17 cellular contexts compared by ENCODE assay signal in genomic region chr11:66007201-66007634, GRCh38. TPM values are rescaled to one million over a fixed set of nuclear protein-coding genes. Genes with fewer than 3 reads are reported as not detected.
A peak's percentile ranks its signal among the peaks of the same experiment; 100 is the strongest.
DNase-seq lines count a peak whose midpoint lies in the region; ATAC-seq and TF ChIP-seq lines count a peak whose summit lies in the region.
"Had no signal": no experiment of that assay in that cellular context is flagged by ENCODE, and none has a peak within 500 bp of the region (broad histone marks: within the 10 kb centered on the region; RNA-seq: fewer than 3 reads in every experiment).

No MANE protein-coding gene starts in this region.

- intact Hi-C loops in HCT116 (cut with micrococcal nuclease): no loop called here

- peaks cover 24% of the 10 kb centered on the region for H3K79me2 ChIP-seq in HCT116 (ENCODE audit: insufficient read depth, low read length)

- H3K9me3 ChIP-seq in HCT116 (ENCODE audit: control insufficient read depth in 1 of 2, insufficient read depth in 1 of 2, low read depth in 1 of 2, low read length in 2 of 2) (no peaks in the 10 kb centered on the region), endodermal cell (ENCODE audit: control insufficient read depth, low read length) (no peaks in the 10 kb centered on the region)
- H3K9me3 ChIP-seq: left ventricle myocardium inferior had no signal

- CTCF ChIA-PET in HCT116 (lab: Charles Lee): interaction anchor here (1.3 kb wide), 1 partner anchor 15 kb away, joined by 5 read pairs; no protein-coding TSS in a partner anchor

- H3K4me3 Mint-ChIP-seq in endodermal cell: peak overlapping the region; percentile 12
- no peak overlapping the region for H3K4me3 Mint-ChIP-seq in stimulated activated effector memory CD8-positive, alpha-beta T cell treated with anti-CD3 and anti-CD28 coated beads, Interleukin-12 subunit alpha, Interleukin-12 subunit beta, amount 100 ng/mL, for 72 hours

- no peak overlapping the region for H2AFZ ChIP-seq in HCT116 (ENCODE audit: low read depth, low read length, poor library complexity, severe bottlenecking)

- H3K27ac ChIP-seq in HCT116 (ENCODE audit: low read depth, low read length) (peak overlapping the region; percentile 38), endodermal cell (ENCODE audit: low read depth, low read length) (no peak overlapping the region)
- H3K27ac ChIP-seq: brain microvascular endothelial cell, left ventricle myocardium inferior had no signal

- H3K9ac ChIP-seq in HCT116 (ENCODE audit: low read length) (peak overlapping the region; percentile 44), endodermal cell (ENCODE audit: extremely low read depth, low read length, poor library complexity, severe bottlenecking) (peak overlapping the region; percentile 44)

- H3K27me3 ChIP-seq in HCT116 (ENCODE audit: insufficient read depth, low read length) (no peaks in the 10 kb centered on the region), endodermal cell (ENCODE audit: control insufficient read depth, insufficient read depth, low read length, poor library complexity, severe bottlenecking) (no peaks in the 10 kb centered on the region)
- H3K27me3 ChIP-seq: brain microvascular endothelial cell had no signal

- H3K4me1 ChIP-seq in HCT116 (ENCODE audit: control insufficient read depth in 1 of 2, insufficient read depth in 2 of 2, low read length in 2 of 2): peaks cover 44 to 83% of the 10 kb centered on the region in 2 experiments
- peaks cover 27% of the 10 kb centered on the region for H3K4me1 ChIP-seq in endodermal cell (ENCODE audit: control insufficient read depth, insufficient read depth, low read length)

- H3K36me3 ChIP-seq in HCT116 (ENCODE audit: control insufficient read depth in 1 of 2, insufficient read depth in 2 of 2, low read length in 2 of 2) (peaks cover 11 to 24% of the 10 kb centered on the region in 2 experiments), endodermal cell (ENCODE audit: control insufficient read depth, insufficient read depth, low read length) (peaks cover 22% of the 10 kb centered on the region)

- no peak for ATAC-seq in HCT116
- ATAC-seq in stimulated activated effector memory CD8-positive, alpha-beta T cell treated with anti-CD3 and anti-CD28 coated beads, Interleukin-12 subunit alpha, Interleukin-12 subunit beta, amount 100 ng/mL, for 72 hours: no peak
- ATAC-seq: activated naive CD4-positive, alpha-beta T cell treated with anti-CD3 and anti-CD28 coated beads, Interleukin-2, amount 50 U/mL, for 72 hours had no signal

- peak overlapping the region; percentile 36 for H3K4me2 ChIP-seq in HCT116 (ENCODE audit: low read length)

- no peak for TF ChIP-seq RAD21 in HCT116 (IDR thresholded peaks at IDR 0.05; ENCODE audit: low read depth)

- no peak overlapping the region for H3K4me3 ChIP-seq in HCT116 (replicated peaks in 1 of 2; ENCODE audit: low read depth in 1 of 2, low read length in 2 of 2)
- H3K4me3 ChIP-seq in endodermal cell (ENCODE audit: low read length): peak overlapping the region; percentile 12
- H3K4me3 ChIP-seq: left ventricle myocardium inferior, skin epidermis had no signal

- H3K9me3 Mint-ChIP-seq in endodermal cell: no peaks in the 10 kb centered on the region
- no peaks in the 10 kb centered on the region for H3K9me3 Mint-ChIP-seq in stimulated activated effector memory CD8-positive, alpha-beta T cell treated with anti-CD3 and anti-CD28 coated beads, Interleukin-12 subunit alpha, Interleukin-12 subunit beta, amount 100 ng/mL, for 72 hours
- H3K9me3 Mint-ChIP-seq: activated naive CD4-positive, alpha-beta T cell treated with anti-CD3 and anti-CD28 coated beads, Interleukin-2, amount 50 U/mL, for 72 hours had no signal

- H3K27ac Mint-ChIP-seq in endodermal cell: peak overlapping the region; percentile 95
- peak overlapping the region; percentile 32 for H3K27ac Mint-ChIP-seq in stimulated activated effector memory CD8-positive, alpha-beta T cell treated with anti-CD3 and anti-CD28 coated beads, Interleukin-12 subunit alpha, Interleukin-12 subunit beta, amount 100 ng/mL, for 72 hours
- H3K27ac Mint-ChIP-seq: activated naive CD4-positive, alpha-beta T cell treated with anti-CD3 and anti-CD28 coated beads, Interleukin-2, amount 50 U/mL, for 72 hours had no signal

- H3K36me3 Mint-ChIP-seq in endodermal cell (ENCODE audit: low read depth): peaks cover 19% of the 10 kb centered on the region
- peaks cover 42% of the 10 kb centered on the region for H3K36me3 Mint-ChIP-seq in stimulated activated effector memory CD8-positive, alpha-beta T cell treated with anti-CD3 and anti-CD28 coated beads, Interleukin-12 subunit alpha, Interleukin-12 subunit beta, amount 100 ng/mL, for 72 hours

- H3K27me3 Mint-ChIP-seq in endodermal cell (ENCODE audit: insufficient read depth): peaks cover 8% of the 10 kb centered on the region

- no peak for TF ChIP-seq CTCF in HCT116 (IDR thresholded peaks at IDR 0.05 in 2 of 3, conservative IDR thresholded peaks at IDR 0.05 in 1 of 3; ENCODE audit: borderline replicate concordance in 1 of 3, insufficient read depth in 1 of 3, low read depth in 2 of 3, low read length in 2 of 3)
- no peak for TF ChIP-seq CTCF in endodermal cell (conservative IDR thresholded peaks at IDR 0.05)

- peaks cover 48% of the 10 kb centered on the region for H3K4me1 Mint-ChIP-seq in endodermal cell
- peaks cover 8% of the 10 kb centered on the region for H3K4me1 Mint-ChIP-seq in stimulated activated effector memory CD8-positive, alpha-beta T cell treated with anti-CD3 and anti-CD28 coated beads, Interleukin-12 subunit alpha, Interleukin-12 subunit beta, amount 100 ng/mL, for 72 hours

- POLR2A ChIA-PET in HCT116 (lab: Charles Lee): no interaction called here

- no peaks in the 10 kb centered on the region for H4K20me1 ChIP-seq in HCT116 (ENCODE audit: insufficient read depth)

- 37 to 55% methylated on average over 4 to 5 of the region's 5 CpGs for WGBS in endodermal cell (ENCODE audit: insufficient coverage in 1 of 2, insufficient read length in 1 of 2), 2 experiments

- DNase-seq in HCT116 (ENCODE audit: low read depth, low spot score) (no peak), NCI-H226 (peak; percentile 74), endodermal cell (peak; percentile 83), medulla oblongata (ENCODE audit: extremely low spot score) (no peak), OCI-M2 (lab: John Stamatoyannopoulos, UW; ENCODE audit: unreplicated experiment) (no peak)
- DNase-seq in stimulated activated effector memory CD8-positive, alpha-beta T cell treated with anti-CD3 and anti-CD28 coated beads, Interleukin-12 subunit alpha, Interleukin-12 subunit beta, amount 100 ng/mL, for 72 hours (ENCODE audit: low spot score in 2 of 2): no peak
- no peak for DNase-seq in activated CD4-positive, alpha-beta T cell treated with anti-CD3 and anti-CD28 coated beads, Interleukin-2, amount 50 U/mL, for 4 hours
- DNase-seq: brain microvascular endothelial cell, C1 segment of cervical spinal cord, dermis blood vessel endothelial cell, DMS79, left ventricle myocardium inferior, NCI-H1694, NCI-H446 had no signal

- no peak for TF ChIP-seq POLR2A in HCT116 (IDR thresholded peaks at IDR 0.05; ENCODE audit: borderline replicate concordance, extremely low read depth, insufficient read depth, insufficient read length)

- no TSS peak for BruUV-seq in HCT116 (replicated peaks; lab: Mats Ljungman, UMichigan)

- H3K9me2 ChIP-seq in HCT116 (ENCODE audit: insufficient read depth): no peaks in the 10 kb centered on the region

- RAD21 ChIA-PET in HCT116 (lab: Charles Lee; ENCODE audit: low non-redundant PET in 1 of 2, low total read pairs in 2 of 2, uncharacterized antibody in 2 of 2, unreplicated experiment in 2 of 2): no interaction called here

TF ChIP-seq in HCT116, 20 proteins besides CTCF, POLR2A, EP300 and RAD21:
- no peak for TF ChIP-seq SRF (IDR thresholded peaks at IDR 0.05; ENCODE audit: low read depth)
- no peak for TF ChIP-seq ATF3 (IDR thresholded peaks at IDR 0.05)
- no peak for TF ChIP-seq CBX3 (IDR thresholded peaks at IDR 0.05; ENCODE audit: low read depth)
- no peak for TF ChIP-seq EGR1 (IDR thresholded peaks at IDR 0.05; ENCODE audit: low read depth)
- no peak for TF ChIP-seq JUND (IDR thresholded peaks at IDR 0.05)

RNA-seq across cellular contexts. Expression of gene CST6, which starts 4.6 kb away (rescaled TPM):
- total RNA-seq in HCT116 (2021; ENCODE audit: unreplicated experiment) (68.1 TPM), endodermal cell (1 to 10 TPM; 2.1 to 4.2 TPM)
- 218 and 244 TPM in 2 replicates for polyA plus RNA-seq in HCT116 (2012)
- not detected for polyA plus RNA-seq in endodermal cell (2013, experiment 1 of 2)
- 0.41 TPM for polyA plus RNA-seq in endodermal cell (2013, experiment 2 of 2)
- total RNA-seq: H4, left ventricle myocardium inferior had no signal

RNA-seq across cellular contexts. Expression of gene BANF1, which starts 4.9 kb away (rescaled TPM):
- 356 TPM for total RNA-seq in HCT116 (2021; ENCODE audit: unreplicated experiment)
- 221 and 297 TPM in 2 replicates for polyA plus RNA-seq in HCT116 (2012)
- 100 to 1,000 TPM; 348 to 409 TPM for total RNA-seq in endodermal cell
- 204 TPM for polyA plus RNA-seq in endodermal cell (2013, experiment 1 of 2)
- 191 TPM for polyA plus RNA-seq in endodermal cell (2013, experiment 2 of 2)

RNA-seq across cellular contexts. Expression of gene EIF1AD, which starts 5.3 kb away (rescaled TPM):
- total RNA-seq in HCT116 (2021; ENCODE audit: unreplicated experiment) (45.5 TPM), endodermal cell (10 to 100 TPM; 37.4 to 40.1 TPM)
- 35.5 and 36.8 TPM in 2 replicates for polyA plus RNA-seq in HCT116 (2012)
- 22.4 TPM for polyA plus RNA-seq in endodermal cell (2013, experiment 1 of 2)
- 24.8 TPM for polyA plus RNA-seq in endodermal cell (2013, experiment 2 of 2)

RNA-seq across cellular contexts. Expression of gene CATSPER1, which starts 19.1 kb away (rescaled TPM):
- total RNA-seq in HCT116 (2021; ENCODE audit: unreplicated experiment) (2.4 TPM), endodermal cell (not detected)
- 3.8 and 4.5 TPM in 2 replicates for polyA plus RNA-seq in HCT116 (2012)
- not detected for polyA plus RNA-seq in endodermal cell (2013, experiment 1 of 2)
- polyA plus RNA-seq in endodermal cell (2013, experiment 2 of 2): not detected
- total RNA-seq: left ventricle myocardium inferior had no signal

RNA-seq across cellular contexts. Expression of gene GAL3ST3, which starts 41.7 kb away (rescaled TPM):
- total RNA-seq in HCT116 (2021; ENCODE audit: unreplicated experiment) (not detected), endodermal cell (10 to 100 TPM in 1 of 2 donors, 1 to 10 TPM in 1; 7.4 to 11.2 TPM)
- polyA plus RNA-seq in HCT116 (2012): 0.07 TPM in 1 of 2 replicates, not detected in the other
- polyA plus RNA-seq in endodermal cell (2013, experiment 1 of 2): 10.6 TPM
- polyA plus RNA-seq in endodermal cell (2013, experiment 2 of 2): 8.9 TPM
- total RNA-seq: H4 had no signal

Comparison
In these comparisons a context has a peak if more than half of its experiments do, and no peak if none do; other contexts are left out.
1. DNase-seq: peak in NCI-H226 (single experiment) and endodermal cell (single experiment); none in HCT116 (single experiment), stimulated activated effector memory CD8-positive, alpha-beta T cell treated with anti-CD3 and anti-CD28 coated beads, Interleukin-12 subunit alpha, Interleukin-12 subunit beta, amount 100 ng/mL, for 72 hours (0 of 2), activated CD4-positive, alpha-beta T cell treated with anti-CD3 and anti-CD28 coated beads, Interleukin-2, amount 50 U/mL, for 4 hours (0 of 2), medulla oblongata (single experiment) and OCI-M2 (single experiment).
2. RNA of gene CST6, which starts 4.6 kb away (total RNA-seq): 68.1 TPM in HCT116 (single experiment); 2.1 to 4.2 TPM in endodermal cell; every median in the first group is over 10 times any median in the second.